In the genomic region with DNA sequence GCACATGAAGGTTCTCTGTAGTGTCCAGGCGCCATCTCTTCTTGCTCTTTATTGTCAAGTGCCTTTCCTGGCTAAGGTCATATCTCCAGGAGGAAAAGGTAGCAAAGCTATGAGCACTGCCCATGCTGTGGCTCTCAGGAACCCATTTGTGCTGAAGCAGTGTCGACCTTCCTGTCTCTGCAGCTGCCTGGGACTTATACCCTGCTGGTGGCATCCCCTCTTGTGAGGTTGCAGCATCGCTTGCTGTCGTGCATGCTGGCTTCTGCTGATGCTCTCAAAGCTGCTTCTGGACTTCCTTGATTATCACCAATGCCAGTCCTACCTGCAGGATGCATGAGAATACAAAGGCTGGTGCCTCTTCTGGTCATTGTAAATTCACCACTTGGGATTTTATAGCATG, we compare ENCODE assay signal across 21 cellular contexts. TPM values are rescaled to one million over a fixed set of nuclear protein-coding genes. Genes with fewer than 3 reads are reported as not detected.
DNase-seq lines count a peak whose midpoint lies in the region; ATAC-seq, FAIRE-seq and TF ChIP-seq lines count a peak whose summit lies in the region.
"Had no signal": no experiment of that assay in that cellular context is flagged by ENCODE, and none has a peak within 500 bp of the region (broad histone marks: within the 10 kb centered on the region; RNA-seq: fewer than 3 reads in every experiment).

No MANE protein-coding gene starts in this region.

- CTCF ChIA-PET in HepG2 (lab: Yijun Ruan, JAX; ENCODE audit: low intra/inter-chr PET ratio, low total read pairs): no interaction called here

- H3K9me3 ChIP-seq in HepG2 (ENCODE audit: low read length) (no peaks in the 10 kb centered on the region), right lobe of liver (no peaks in the 10 kb centered on the region), osteoblast (ENCODE audit: low read depth, low read length) (no peaks in the 10 kb centered on the region), skeletal muscle satellite cell (replicated peaks; ENCODE audit: low read length) (no peaks in the 10 kb centered on the region), tibial artery (peaks cover 0 to under 1% (median 0%) of the 10 kb centered on the region in 3 donors)
- H3K9me3 ChIP-seq: Caco-2 had no signal

- no peak for TF ChIP-seq EP300 in HepG2 (IDR thresholded peaks at IDR 0.05; ENCODE audit: low read depth in 2 of 2, low read length in 2 of 2)
- TF ChIP-seq EP300 in HepG2 (CRISPR knock-in tag; IDR thresholded peaks at IDR 0.05; ENCODE audit: borderline replicate concordance): no peak

- H3K4me2 ChIP-seq in HepG2 (ENCODE audit: low read depth, low read length): no peak overlapping the region
- no peak overlapping the region for H3K4me2 ChIP-seq in osteoblast (ENCODE audit: insufficient read depth, low read length)
- H3K4me2 ChIP-seq in skeletal muscle satellite cell (ENCODE audit: low read length): peak overlapping the region; percentile 60
- H3K4me2 ChIP-seq: BLaER1, GM23338 had no signal

- ATAC-seq in HepG2 (peak; percentile 26; the same call in 2 of the 3 replicates), right lobe of liver (no peak), GM21529 (IDR thresholded peaks at IDR 0.05; ENCODE audit: unreplicated experiment) (no peak)
- ATAC-seq: CD8-positive, alpha-beta T cell; GM23338; HCT116 had no signal

- H3K9ac ChIP-seq in HepG2 (ENCODE audit: insufficient read depth, low read depth, low read length) (no peak overlapping the region), skeletal muscle satellite cell (ENCODE audit: low read depth, low read length) (no peak overlapping the region)
- H3K9ac ChIP-seq: BLaER1 had no signal

- TF ChIP-seq CTCF in HepG2 (CRISPR knock-in tag; IDR thresholded peaks at IDR 0.05) (no peak), right lobe of liver (IDR thresholded peaks at IDR 0.05) (no peak), osteoblast (IDR thresholded peaks at IDR 0.05; ENCODE audit: extremely low read depth, low read depth, low read length) (no peak), tibial artery (IDR thresholded peaks at IDR 0.05) (no peak)

- no peak for FAIRE-seq in HepG2 (lab: Jason Lieb, UNC)
- FAIRE-seq: A204.1, G401.6, GM12892 had no signal

- in situ Hi-C loops in HepG2 (cut with HindIII; ENCODE audit: extremely low pct_ligation_motif_present, low pct_unique_long_range_greater_than_20kb): no loop called here

- H4K20me1 ChIP-seq in HepG2 (ENCODE audit: insufficient read depth, low read length): no peaks in the 10 kb centered on the region
- no peaks in the 10 kb centered on the region for H4K20me1 ChIP-seq in osteoblast (ENCODE audit: insufficient read depth, low read length)
- H4K20me1 ChIP-seq: BLaER1 had no signal

- H3K36me3 ChIP-seq in HepG2 (replicated peaks in 1 of 2; ENCODE audit: control insufficient read depth in 1 of 2, insufficient read depth in 2 of 2, low read length in 2 of 2) (no peaks in the 10 kb centered on the region), right lobe of liver (no peaks in the 10 kb centered on the region), osteoblast (ENCODE audit: insufficient read depth, low read length) (no peaks in the 10 kb centered on the region), skeletal muscle satellite cell (ENCODE audit: insufficient read depth, low read length) (no peaks in the 10 kb centered on the region), tibial artery (no peaks in the 10 kb centered on the region)
- H3K36me3 ChIP-seq: BLaER1 had no signal

- no peak overlapping the region for H2AFZ ChIP-seq in HepG2 (ENCODE audit: low read length)
- H2AFZ ChIP-seq in osteoblast (ENCODE audit: low read length): no peak overlapping the region
- H2AFZ ChIP-seq: GM23338 had no signal

- H3K4me3 ChIP-seq in HepG2 (replicated peaks in 1 of 3; ENCODE audit: insufficient read depth in 1 of 3, low read depth in 2 of 3, low read length in 3 of 3) (no peak overlapping the region), right lobe of liver (no peak overlapping the region), osteoblast (ENCODE audit: insufficient read depth, low read length) (no peak overlapping the region), skeletal muscle satellite cell (ENCODE audit: low read length) (no peak overlapping the region), tibial artery (no peak overlapping the region)
- H3K4me3 ChIP-seq: BLaER1, GM23338 had no signal

- POLR2A ChIA-PET in HepG2 (lab: Yijun Ruan, JAX): no interaction called here

- H3K27ac ChIP-seq in HepG2 (ENCODE audit: extremely low read length, insufficient read depth, low read length) (no peak overlapping the region), right lobe of liver (no peak overlapping the region), osteoblast (ENCODE audit: low read depth, low read length) (no peak overlapping the region), tibial artery (no peak overlapping the region)
- H3K27ac ChIP-seq: 22Rv1, BLaER1, C4-2B had no signal

- peaks cover 36% of the 10 kb centered on the region for H3K4me1 ChIP-seq in HepG2 (ENCODE audit: insufficient read depth, low read length)
- H3K4me1 ChIP-seq in right lobe of liver: peaks cover 0 to 5% (median 0%) of the 10 kb centered on the region in 4 donors
- H3K4me1 ChIP-seq in osteoblast (ENCODE audit: insufficient read depth, low read length): peaks cover 24% of the 10 kb centered on the region
- H3K4me1 ChIP-seq in skeletal muscle satellite cell (ENCODE audit: control insufficient read depth, insufficient read depth, low read length): peaks cover 31% of the 10 kb centered on the region
- peaks cover 0 to 22% (median 15%) of the 10 kb centered on the region in 4 donors for H3K4me1 ChIP-seq in tibial artery
- H3K4me1 ChIP-seq: Caco-2 had no signal

- TF ChIP-seq POLR2A in HepG2 (IDR thresholded peaks at IDR 0.05; ENCODE audit: insufficient read depth in 1 of 2, low read depth in 2 of 2, low read length in 2 of 2) (no peak), right lobe of liver (IDR thresholded peaks at IDR 0.05) (no peak)

- DNase-seq in HepG2 (ENCODE audit: low spot score) (no peak), right lobe of liver (no peak), osteoblast (ENCODE audit: insufficient read length, low spot score, missing footprints) (peak; percentile 18), tibial artery (no peak), NCI-H2081 treated with DMSO at 0.1 percent for 48 hours (lab: John Stamatoyannopoulos, UW) (no peak)
- DNase-seq: Caco-2; CD4-positive, CD25-positive, alpha-beta regulatory T cell; CD8-positive, alpha-beta T cell; DMS153; DND-41; H9 had no signal

- H3K79me2 ChIP-seq in HepG2 (ENCODE audit: insufficient read depth, low read length): no peaks in the 10 kb centered on the region
- H3K79me2 ChIP-seq in osteoblast (ENCODE audit: insufficient read depth, low read length): no peaks in the 10 kb centered on the region

- no peak for TF ChIP-seq RAD21 in HepG2 (CRISPR knock-in tag; IDR thresholded peaks at IDR 0.05)

- H3K27me3 ChIP-seq in HepG2 (ENCODE audit: control insufficient read depth in 1 of 2, insufficient read depth in 2 of 2, low read length in 2 of 2): peaks cover 1 to 26% of the 10 kb centered on the region in 2 experiments; a peak in 3 of 5 replicates
- peaks cover 0 to 3% of the 10 kb centered on the region in 2 donors for H3K27me3 ChIP-seq in right lobe of liver
- H3K27me3 ChIP-seq in osteoblast (ENCODE audit: insufficient read depth, low read length): no peaks in the 10 kb centered on the region
- no peaks in the 10 kb centered on the region for H3K27me3 ChIP-seq in skeletal muscle satellite cell (ENCODE audit: control insufficient read depth, insufficient read depth, low read length)
- H3K27me3 ChIP-seq in tibial artery: peaks cover 0 to 4% of the 10 kb centered on the region in 2 donors
- H3K27me3 ChIP-seq: BLaER1 had no signal

- intact Hi-C loops in HepG2 (cut with micrococcal nuclease; ENCODE audit: unreplicated experiment) (no loop called here), right lobe of liver (cut with DNase I) (no loop called here), tibial artery (cut with DNase I; ENCODE audit: low total_unique reads) (no loop called here)

- WGBS in HepG2 (ENCODE audit: low lambda C conversion rate): 47% methylated on average over 2 of the region's 4 CpGs
- WGBS in right lobe of liver (ENCODE audit: insufficient coverage, low coverage, low lambda C conversion rate, missing lambda C conversion rate): 100% methylated on average over 1 of the region's 4 CpGs

- no TSS peak for BruUV-seq in HepG2 (replicated peaks; lab: Mats Ljungman, UMichigan)

RNA-seq across cellular contexts. Expression of a gene that starts 22.1 kb away (rescaled TPM):
- 41.5 and 50.4 TPM in 2 replicates for total RNA-seq in HepG2 (2016; rRNA removed; fragmentation: Illumina TruSeq; extraction: Trizol)
- 49.3 and 52.6 TPM in 2 replicates for total RNA-seq in HepG2 (2016; cell fraction: cytosol; rRNA removed; fragmentation: Illumina TruSeq; extraction: Trizol; ENCODE audit: low read depth)
- 38.4 and 56.0 TPM in 2 replicates for total RNA-seq in HepG2 (2016; cell fraction: insoluble cytoplasmic fraction; rRNA removed; fragmentation: Illumina TruSeq; extraction: Trizol)
- 51.7 and 54.4 TPM in 2 replicates for total RNA-seq in HepG2 (2016; cell fraction: membrane; rRNA removed; fragmentation: Illumina TruSeq; extraction: Trizol)
- total RNA-seq in HepG2 (2016; cell fraction: nucleus; rRNA removed; fragmentation: Illumina TruSeq; extraction: Trizol): 26.0 and 29.7 TPM in 2 replicates
- 19.0 and 24.9 TPM in 2 replicates for polyA plus RNA-seq in HepG2 (2011; rRNA removed)
- polyA plus RNA-seq in HepG2 (2011; cell fraction: cytosol; rRNA removed): 10.2 and 14.5 TPM in 2 replicates
- 11.5 and 12.9 TPM in 2 replicates for polyA plus RNA-seq in HepG2 (2011; cell fraction: nucleus; rRNA removed)
- polyA plus RNA-seq in HepG2 (2012): 22.1 and 25.7 TPM in 2 replicates
- 32.5 and 35.5 TPM in 2 replicates for polyA plus RNA-seq in HepG2 (2016; cell fraction: cytosol; fragmentation: Illumina TruSeq; extraction: Trizol; ENCODE audit: low read depth)
- 63.2 and 65.8 TPM in 2 replicates for polyA plus RNA-seq in HepG2 (2016; cell fraction: insoluble cytoplasmic fraction; fragmentation: Illumina TruSeq; extraction: Trizol; ENCODE audit: low read depth)
- 42.7 and 43.8 TPM in 2 replicates for polyA plus RNA-seq in HepG2 (2016; cell fraction: membrane; fragmentation: Illumina TruSeq; extraction: Trizol; ENCODE audit: low read depth)
- polyA plus RNA-seq in HepG2 (2016; cell fraction: nucleus; fragmentation: Illumina TruSeq; extraction: Trizol; ENCODE audit: insufficient read depth, low read depth): 42.7 and 47.1 TPM in 2 replicates
- polyA minus RNA-seq in HepG2 (2011; rRNA and poly(A)+ RNA removed; ENCODE audit: low replicate concordance): 15.3 and 15.9 TPM in 2 replicates
- polyA minus RNA-seq in HepG2 (2011; cell fraction: cytosol; rRNA and poly(A)+ RNA removed): 19.2 and 19.3 TPM in 2 replicates
- polyA minus RNA-seq in HepG2 (2011; cell fraction: nucleus; rRNA and poly(A)+ RNA removed): 31.0 and 33.9 TPM in 2 replicates
- total RNA-seq in right lobe of liver: 10 to 100 TPM in 5 of 6 experiments, 1 to 10 TPM in 1; 7.5 to 41.1 (median 14.7) TPM
- 34.2 and 37.6 TPM in 2 replicates for total RNA-seq in osteoblast
- 34.3 and 35.0 TPM in 2 replicates for total RNA-seq in skeletal muscle satellite cell (2012; rRNA removed)

RNA-seq across cellular contexts. Expression of a gene that starts 41.7 kb away (rescaled TPM):
- 59.6 and 96.2 TPM in 2 replicates for total RNA-seq in HepG2 (2016; rRNA removed; fragmentation: Illumina TruSeq; extraction: Trizol)
- total RNA-seq in HepG2 (2016; cell fraction: cytosol; rRNA removed; fragmentation: Illumina TruSeq; extraction: Trizol; ENCODE audit: low read depth): 17.4 and 19.2 TPM in 2 replicates
- total RNA-seq in HepG2 (2016; cell fraction: insoluble cytoplasmic fraction; rRNA removed; fragmentation: Illumina TruSeq; extraction: Trizol): 55.1 and 101 TPM in 2 replicates
- total RNA-seq in HepG2 (2016; cell fraction: membrane; rRNA removed; fragmentation: Illumina TruSeq; extraction: Trizol): 36.0 and 39.4 TPM in 2 replicates
- total RNA-seq in HepG2 (2016; cell fraction: nucleus; rRNA removed; fragmentation: Illumina TruSeq; extraction: Trizol): 46.1 and 50.8 TPM in 2 replicates
- polyA plus RNA-seq in HepG2 (2011; rRNA removed): 43.3 and 63.5 TPM in 2 replicates
- 32.3 and 38.9 TPM in 2 replicates for polyA plus RNA-seq in HepG2 (2011; cell fraction: cytosol; rRNA removed)
- polyA plus RNA-seq in HepG2 (2011; cell fraction: nucleus; rRNA removed): 36.4 and 40.5 TPM in 2 replicates
- 26.8 and 30.0 TPM in 2 replicates for polyA plus RNA-seq in HepG2 (2012)
- polyA plus RNA-seq in HepG2 (2016; cell fraction: cytosol; fragmentation: Illumina TruSeq; extraction: Trizol; ENCODE audit: low read depth): 6.6 and 7.4 TPM in 2 replicates
- polyA plus RNA-seq in HepG2 (2016; cell fraction: insoluble cytoplasmic fraction; fragmentation: Illumina TruSeq; extraction: Trizol; ENCODE audit: low read depth): 76.8 and 84.1 TPM in 2 replicates
- polyA plus RNA-seq in HepG2 (2016; cell fraction: membrane; fragmentation: Illumina TruSeq; extraction: Trizol; ENCODE audit: low read depth): 13.7 and 15.5 TPM in 2 replicates
- 57.0 and 57.1 TPM in 2 replicates for polyA plus RNA-seq in HepG2 (2016; cell fraction: nucleus; fragmentation: Illumina TruSeq; extraction: Trizol; ENCODE audit: insufficient read depth, low read depth)
- 83.0 and 125 TPM in 2 replicates for polyA minus RNA-seq in HepG2 (2011; rRNA and poly(A)+ RNA removed; ENCODE audit: low replicate concordance)
- polyA minus RNA-seq in HepG2 (2011; cell fraction: cytosol; rRNA and poly(A)+ RNA removed): 49.3 and 51.1 TPM in 2 replicates
- polyA minus RNA-seq in HepG2 (2011; cell fraction: nucleus; rRNA and poly(A)+ RNA removed): 70.4 and 83.0 TPM in 2 replicates
- total RNA-seq in right lobe of liver: 10 to 100 TPM; 14.6 to 30.3 (median 20.9) TPM
- 45.7 and 51.0 TPM in 2 replicates for total RNA-seq in osteoblast
- 54.6 and 68.2 TPM in 2 replicates for total RNA-seq in skeletal muscle satellite cell (2012; rRNA removed)
